ENCODE assay signal across 8 cellular contexts in the genomic region with DNA sequence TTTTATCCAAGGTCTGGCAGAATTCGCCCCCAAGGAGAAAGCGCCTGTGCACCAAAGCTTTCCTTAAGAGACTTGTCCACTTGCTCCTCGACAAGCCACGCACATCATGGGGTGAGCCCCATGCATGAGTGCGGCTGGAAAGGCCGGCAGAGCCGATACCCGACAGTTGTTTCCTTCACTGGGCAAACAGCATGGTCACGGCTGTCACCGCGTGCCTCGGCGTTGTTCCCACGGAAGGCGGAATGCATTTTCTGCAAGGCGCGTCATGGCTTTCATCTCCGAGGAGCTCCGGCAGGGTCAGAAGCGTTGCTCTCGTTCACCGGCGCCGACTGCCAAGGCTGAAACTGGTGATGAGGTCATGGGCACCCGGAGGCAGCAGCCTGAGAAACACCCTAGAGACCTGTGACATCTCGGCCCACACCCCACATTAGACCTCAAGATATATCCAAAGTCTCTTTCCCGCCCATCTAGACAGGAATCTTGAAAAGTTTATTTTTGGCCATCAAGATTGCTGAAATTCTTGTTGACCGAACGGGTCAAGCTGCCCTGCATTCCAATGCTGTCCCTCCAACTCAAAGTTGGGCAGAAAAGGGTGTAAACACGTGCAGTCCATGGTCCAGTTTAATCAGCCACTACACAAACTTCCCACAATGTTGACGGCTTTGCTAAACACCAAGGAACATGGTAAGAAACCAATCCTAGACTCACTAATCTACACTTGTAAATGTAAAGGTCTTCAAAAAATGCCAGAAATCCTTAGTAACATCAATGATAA. TPM values are rescaled to one million over a fixed set of nuclear protein-coding genes. Genes with fewer than 3 reads are reported as not detected.
DNase-seq lines count a peak whose midpoint lies in the region.

No MANE protein-coding gene starts in this region.

- DNase-seq in CD8-positive, alpha-beta memory T cell: peak in 1 of 5 donors; percentile 8
- DNase-seq in HuH-7 (ENCODE audit: low spot score) (peak; percentile 28), hepatic stellate cell (ENCODE audit: low spot score) (peak; percentile 66), posterior vena cava (ENCODE audit: low spot score) (peak; percentile 92), NOMO-1 treated with DMSO at 0.1 percent for 48 hours (lab: John Stamatoyannopoulos, UW; ENCODE audit: unreplicated experiment) (no peak), OCI-M1 (lab: John Stamatoyannopoulos, UW) (no peak), cortex of kidney (lab: John Stamatoyannopoulos, UW) (no peak)

- peaks cover 28 to 43% (median 30%) of the 10 kb centered on the region in 5 donors for H3K9me3 Mint-ChIP-seq in CD8-positive, alpha-beta memory T cell

- POLR2A ChIA-PET in CD8-positive, alpha-beta memory T cell (lab: Charles Lee): no interaction called here

- no peak overlapping the region for H3K27ac ChIP-seq in CD8-positive, alpha-beta memory T cell (ENCODE audit: low read depth, low read length)
- peak overlapping the region; percentile 91 for H3K27ac ChIP-seq in angular gyrus (ENCODE audit: low read depth, low read length)

- H3K4me3 Mint-ChIP-seq in CD8-positive, alpha-beta memory T cell: peak overlapping the region in 5 of 7 donors; percentile 9 to 59 (median 30)

- H3K36me3 Mint-ChIP-seq in CD8-positive, alpha-beta memory T cell: peaks cover 0 to 2% (median 0%) of the 10 kb centered on the region in 3 donors

- peak overlapping the region in 1 of 8 donors; percentile 41 for H3K27ac Mint-ChIP-seq in CD8-positive, alpha-beta memory T cell

- CTCF ChIA-PET in CD8-positive, alpha-beta memory T cell (lab: Charles Lee): no interaction called here

- peaks cover 7% of the 10 kb centered on the region for H3K9me3 ChIP-seq in CD8-positive, alpha-beta memory T cell (ENCODE audit: low read length)

- peaks cover 47% of the 10 kb centered on the region for H3K27me3 ChIP-seq in CD8-positive, alpha-beta memory T cell (ENCODE audit: insufficient read depth, low read length, poor library complexity, severe bottlenecking)

- peaks cover 33% of the 10 kb centered on the region for H3K4me1 ChIP-seq in CD8-positive, alpha-beta memory T cell (ENCODE audit: insufficient read depth, low read length)

- peaks cover 39 to 40% of the 10 kb centered on the region in 2 donors for H3K27me3 Mint-ChIP-seq in CD8-positive, alpha-beta memory T cell

- no peaks in the 10 kb centered on the region for H3K36me3 ChIP-seq in CD8-positive, alpha-beta memory T cell (ENCODE audit: insufficient read depth, low read length)

- intact Hi-C loops in posterior vena cava (cut with DNase I): no loop called here

- H3K4me1 Mint-ChIP-seq in CD8-positive, alpha-beta memory T cell: peaks cover 18 to 30% (median 25%) of the 10 kb centered on the region in 3 donors

- H3K4me3 ChIP-seq in CD8-positive, alpha-beta memory T cell (ENCODE audit: low read length): no peak overlapping the region

RNA-seq across cellular contexts. Expression of gene TJP1, which starts 0.6 kb away (rescaled TPM):
- not detected for total RNA-seq in CD8-positive, alpha-beta memory T cell
- not detected for polyA plus RNA-seq in CD8-positive, alpha-beta memory T cell
- total RNA-seq in posterior vena cava: 100 to 1,000 TPM in 1 of 2 donors, 10 to 100 TPM in 1; 91.3 to 101 TPM

Comparison
In these comparisons a context has a peak if more than half of its experiments do, and no peak if none do; other contexts are left out.
1. DNase-seq: peak in HuH-7 (single experiment), hepatic stellate cell (single experiment) and posterior vena cava (single experiment); none in NOMO-1 treated with DMSO at 0.1 percent for 48 hours (single experiment), OCI-M1 (single experiment) and cortex of kidney (single experiment).
2. RNA of gene TJP1, which starts 0.6 kb away (total RNA-seq): 91.3 to 101 TPM in posterior vena cava; not detected in CD8-positive, alpha-beta memory T cell; every median in the first group is over 10 times any median in the second.